ENCODE assay signal across 17 cellular contexts in genomic region chr2:10884530-10885478, GRCh38. TPM values are rescaled to one million over a fixed set of nuclear protein-coding genes. Genes with fewer than 3 reads are reported as not detected.
A peak's percentile ranks its signal among the peaks of the same experiment; 100 is the strongest.
DNase-seq lines count a peak whose midpoint lies in the region; ATAC-seq and TF ChIP-seq lines count a peak whose summit lies in the region.
"Had no signal": no experiment of that assay in that cellular context is flagged by ENCODE, and none has a peak within 500 bp of the region (broad histone marks: within the 10 kb centered on the region; RNA-seq: fewer than 3 reads in every experiment).

No MANE protein-coding gene starts in this region.

- no peak for TF ChIP-seq CTCF in mucosa of descending colon (IDR thresholded peaks at IDR 0.05)

- no peak overlapping the region for H3K4me3 ChIP-seq in BLaER1 treated with 17β-estradiol and CSF1 and Interleukin-3, amounts not matched to agents 10 nM and 100 nM
- H3K4me3 ChIP-seq in HUES48 (ENCODE audit: low read depth, low read length) (no peak overlapping the region), mucosa of descending colon (no peak overlapping the region)
- H3K4me3 ChIP-seq: HAP-1, prostate gland had no signal

- peak overlapping the region; percentile 36 to 88 (median 65) for H3K4me2 ChIP-seq in BLaER1 treated with 17β-estradiol and CSF1 and Interleukin-3, amounts not matched to agents 10 nM and 100 nM

- peak; percentile 47 for DNase-seq in central memory CD4-positive, alpha-beta T cell
- no peak for DNase-seq in mucosa of descending colon
- no peak for DNase-seq in MV-4-11 (lab: John Stamatoyannopoulos, UW)
- DNase-seq in LoVo (ENCODE audit: low spot score): no peak
- DNase-seq in amniotic stem cell (lab: John Stamatoyannopoulos, UW): no peak
- DNase-seq: activated CD4-positive, alpha-beta T cell treated with anti-CD3 and anti-CD28 coated beads, Interleukin-2, amount 50 U/mL, for 48 hours; activated gamma-delta T cell; cerebellar nuclear complex; DMS79 treated with DMSO at 0.1 percent for 48 hours; NCI-H524; stimulated activated CD4-positive, alpha-beta T cell treated with anti-CD3 and anti-CD28 coated beads, Interleukin-1b, Interleukin-23, amount 100 ng/mL, for 48 hours; T-helper 9 cell had no signal

- peak; percentile 19 for ATAC-seq in mucosa of descending colon
- no peak for ATAC-seq in GM18520 (IDR thresholded peaks at IDR 0.05; ENCODE audit: unreplicated experiment)

- no peaks in the 10 kb centered on the region for H4K20me1 ChIP-seq in BLaER1 treated with 17β-estradiol and CSF1 and Interleukin-3, amounts not matched to agents 10 nM and 100 nM

- no peaks in the 10 kb centered on the region for H3K36me3 ChIP-seq in BLaER1 treated with 17β-estradiol and CSF1 and Interleukin-3, amounts not matched to agents 10 nM and 100 nM
- H3K36me3 ChIP-seq in HUES48 (ENCODE audit: control insufficient read depth, insufficient read depth, low read length) (no peaks in the 10 kb centered on the region), mucosa of descending colon (ENCODE audit: low read depth) (no peaks in the 10 kb centered on the region)
- H3K36me3 ChIP-seq: HAP-1, prostate gland had no signal

- H3K9me3 ChIP-seq in BLaER1 treated with 17β-estradiol and CSF1 and Interleukin-3, amounts not matched to agents 10 nM and 100 nM (replicated peaks in 1 of 11): peaks cover 19 to 31% (median 21%) of the 10 kb centered on the region in 11 experiments
- no peaks in the 10 kb centered on the region for H3K9me3 ChIP-seq in HUES48 (ENCODE audit: control insufficient read depth, insufficient read depth, low read length)
- H3K9me3 ChIP-seq in mucosa of descending colon: no peaks in the 10 kb centered on the region
- H3K9me3 ChIP-seq: HAP-1, prostate gland had no signal

- intact Hi-C loops in mucosa of descending colon (cut with DNase I, micrococcal nuclease): no loop called here

- H3K27me3 ChIP-seq in BLaER1 treated with 17β-estradiol and CSF1 and Interleukin-3, amounts not matched to agents 10 nM and 100 nM: no peaks in the 10 kb centered on the region
- H3K27me3 ChIP-seq in HUES48 (ENCODE audit: control insufficient read depth, insufficient read depth, low read length): no peaks in the 10 kb centered on the region

- no peak overlapping the region for H3K27ac ChIP-seq in BLaER1 treated with 17β-estradiol and CSF1 and Interleukin-3, amounts not matched to agents 10 nM and 100 nM
- peak overlapping the region; percentile 72 for H3K27ac ChIP-seq in HUES48 (ENCODE audit: low read depth, low read length)
- H3K27ac ChIP-seq: prostate gland had no signal

- peaks cover 12 to 32% (median 22%) of the 10 kb centered on the region in 10 experiments for H3K4me1 ChIP-seq in BLaER1 treated with 17β-estradiol and CSF1 and Interleukin-3, amounts not matched to agents 10 nM and 100 nM
- H3K4me1 ChIP-seq in HUES48 (ENCODE audit: control insufficient read depth, insufficient read depth, low read length) (peaks cover 18% of the 10 kb centered on the region), mucosa of descending colon (ENCODE audit: low read depth) (peaks cover 26% of the 10 kb centered on the region)
- H3K4me1 ChIP-seq: HAP-1, prostate gland had no signal

- H3K9ac ChIP-seq in BLaER1 treated with 17β-estradiol and CSF1 and Interleukin-3, amounts not matched to agents 10 nM and 100 nM: peak overlapping the region in 4 of 11 experiments; percentile 0 to 38 (median 6); a peak in 3 of 22 replicates
- H3K9ac ChIP-seq in HUES48 (ENCODE audit: low read depth, low read length): no peak overlapping the region

RNA-seq across cellular contexts. Expression of gene KCNF1, which starts 26.9 kb away (rescaled TPM):
- under 1 TPM; 0.32 to 0.99 (median 0.78) TPM for total RNA-seq in mucosa of descending colon
